ENCODE assay signal across 6 cellular contexts in genomic region chr1:153968000-153968363, GRCh38. TPM values are rescaled to one million over a fixed set of nuclear protein-coding genes. Genes with fewer than 3 reads are reported as not detected.
DNase-seq lines count a peak whose midpoint lies in the region; ATAC-seq and TF ChIP-seq lines count a peak whose summit lies in the region.

No MANE protein-coding gene starts in this region.

- TF ChIP-seq CTCF in Calu3 (IDR thresholded peaks at IDR 0.05; ENCODE audit: unreplicated experiment), result no peak
- no peak for TF ChIP-seq CTCF in RWPE1 (conservative IDR thresholded peaks at IDR 0.05; ENCODE audit: low read depth)

- peaks cover 55% of the 10 kb centered on the region for H3K36me3 Mint-ChIP-seq in Calu3 (ENCODE audit: insufficient read depth, unreplicated experiment)

- no peaks in the 10 kb centered on the region for H3K9me3 Mint-ChIP-seq in Calu3 (ENCODE audit: low read depth, unreplicated experiment)

- no TSS peak for BruUV-seq in Calu3 (replicated peaks; lab: Mats Ljungman, UMichigan)

- peak overlapping the region; percentile 90 for H3K4me3 Mint-ChIP-seq in Calu3 (ENCODE audit: low read depth, unreplicated experiment)

- H3K27me3 ChIP-seq in iPS-20b (ENCODE audit: insufficient read depth, low read length), result no peaks in the 10 kb centered on the region

- no peak for ATAC-seq in HG02970 (IDR thresholded peaks at IDR 0.05; ENCODE audit: low FRiP score, unreplicated experiment)

- peaks cover 8% of the 10 kb centered on the region; the same call in 1 of the 2 replicates for H3K4me1 ChIP-seq in iPS-20b (ENCODE audit: insufficient read depth, low read length)

- H3K4me1 Mint-ChIP-seq in Calu3 (ENCODE audit: low read depth, unreplicated experiment), result peaks cover 32% of the 10 kb centered on the region

- POLR2A ChIA-PET in RWPE1 (lab: Yijun Ruan, JAX; ENCODE audit: low non-redundant PET), result interaction anchor here (1.4 to 2.4 kb wide), 2 partner anchors 22 kb away, joined by 6 to 8 read pairs; partner anchors contain the start of genes DENND4B and RPS27

- no peaks in the 10 kb centered on the region for H3K9me3 ChIP-seq in iPS-20b (ENCODE audit: insufficient read depth, low read depth, low read length)

- DNase-seq in Calu3 (peak; percentile 59), RWPE1 (ENCODE audit: low spot score) (no peak), UCSD-AML1 (lab: John Stamatoyannopoulos, UW; ENCODE audit: unreplicated experiment) (no peak)
- DNase-seq in activated effector memory CD4-positive, alpha-beta T cell treated with anti-CD3 and anti-CD28 coated beads, Interleukin-2, amount 50 U/mL, for 16 hours, result no peak

- CTCF ChIA-PET in Calu3 (lab: Charles Lee) (interaction anchor here (0.6 to 3.1 kb wide), 12 partner anchors 9 to 356 kb away, joined by 3 to 27 read pairs (median 4); partner anchors contain the start of genes CHTOP, CRTC2, DENND4B and JTB), RWPE1 (lab: Yijun Ruan, JAX) (interaction anchor here (1.0 to 1.1 kb wide), 2 partner anchors 8 to 18 kb away, joined by 3 to 5 read pairs; partner anchors contain the start of gene RAB13)

- intact Hi-C loops in Calu3 (cut with micrococcal nuclease; ENCODE audit: unreplicated experiment), result no loop called here

- H3K27me3 Mint-ChIP-seq in Calu3 (ENCODE audit: unreplicated experiment), result no peaks in the 10 kb centered on the region

- H3K36me3 ChIP-seq in iPS-20b (ENCODE audit: insufficient read depth, low read depth, low read length), result peaks cover 4% of the 10 kb centered on the region; the same call in 1 of the 2 replicates

- H3K27ac ChIP-seq in RWPE1 (peak overlapping the region; percentile 98), iPS-20b (ENCODE audit: low read length) (peak overlapping the region; percentile 98)

- peak overlapping the region; percentile 97 for H3K9ac ChIP-seq in iPS-20b (ENCODE audit: low read depth, low read length)

- H3K27ac Mint-ChIP-seq in Calu3 (ENCODE audit: unreplicated experiment), result peak overlapping the region; percentile 95

- H3K4me3 ChIP-seq in iPS-20b (ENCODE audit: low read length), result peak overlapping the region; percentile 93

RNA-seq across cellular contexts. Expression of gene CREB3L4, which starts 0.3 kb away (rescaled TPM):
- total RNA-seq in Calu3 (2022), result 23.2 and 26.5 TPM in 2 replicates

RNA-seq across cellular contexts. Expression of gene SLC39A1, which starts 4.6 kb away (rescaled TPM):
- total RNA-seq in Calu3 (2022), result 138 and 152 TPM in 2 replicates

RNA-seq across cellular contexts. Expression of gene JTB, which starts 9.5 kb away (rescaled TPM):
- 105 and 115 TPM in 2 replicates for total RNA-seq in Calu3 (2022)

RNA-seq across cellular contexts. Expression of gene CRTC2, which starts 9.6 kb away (rescaled TPM):
- 39.5 and 52.1 TPM in 2 replicates for total RNA-seq in Calu3 (2022)

RNA-seq across cellular contexts. Expression of gene RAB13, which starts 18.2 kb away (rescaled TPM):
- total RNA-seq in Calu3 (2022), result 87.5 and 95.0 TPM in 2 replicates
